ENCODE assay signal across 13 cellular contexts in the genomic region with DNA sequence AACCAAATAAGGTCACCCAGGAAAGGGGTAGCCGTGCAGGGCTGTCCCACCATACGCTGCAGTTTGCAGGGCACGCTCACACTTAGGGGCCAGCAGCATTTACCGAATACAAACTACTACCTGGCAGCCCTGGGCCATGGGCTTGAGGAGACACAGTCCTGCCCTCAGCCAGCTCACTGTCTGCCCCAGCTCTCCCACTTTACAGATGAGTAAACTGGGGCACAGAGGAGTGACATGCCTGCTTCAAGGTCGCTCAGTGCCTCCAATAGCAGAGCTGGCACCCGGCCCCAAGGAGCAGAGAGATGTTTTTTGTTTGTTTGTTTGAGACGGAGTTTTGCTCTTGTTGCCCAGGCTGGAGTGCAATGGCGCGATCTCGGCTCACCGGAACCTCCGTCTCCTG. TPM values are rescaled to one million over a fixed set of nuclear protein-coding genes. Genes with fewer than 3 reads are reported as not detected.
DNase-seq lines count a peak whose midpoint lies in the region; ATAC-seq and TF ChIP-seq lines count a peak whose summit lies in the region.
"Had no signal": no experiment of that assay in that cellular context is flagged by ENCODE, and none has a peak within 500 bp of the region (broad histone marks: within the 10 kb centered on the region; RNA-seq: fewer than 3 reads in every experiment).

No MANE protein-coding gene starts in this region.

- peak overlapping the region; percentile 38 for H3K4me3 Mint-ChIP-seq in CD4-positive, alpha-beta T cell
- H3K4me3 Mint-ChIP-seq: activated CD8-positive, alpha-beta T cell treated with anti-CD3 and anti-CD28 coated beads for 36 hours had no signal

- peaks cover 3% of the 10 kb centered on the region for H3K27me3 ChIP-seq in CD4-positive, alpha-beta T cell (ENCODE audit: control insufficient read depth, insufficient read depth, low read length)
- H3K27me3 ChIP-seq in layer of hippocampus (ENCODE audit: control insufficient read depth, insufficient read depth, low read length) (no peaks in the 10 kb centered on the region), stomach (no peaks in the 10 kb centered on the region)
- H3K27me3 ChIP-seq: MG63 had no signal

- intact Hi-C loops in CD4-positive, alpha-beta T cell (cut with DNase I, micrococcal nuclease), result no loop called here
- intact Hi-C loops in stomach (cut with DNase I; ENCODE audit: low total_unique reads), result no loop called here

- no peak overlapping the region for H3K27ac ChIP-seq in CD4-positive, alpha-beta T cell (ENCODE audit: low read depth, low read length)
- peak overlapping the region; percentile 29 for H3K27ac ChIP-seq in adipose tissue (ENCODE audit: low read depth, low read length)
- peak overlapping the region; percentile 27 for H3K27ac ChIP-seq in layer of hippocampus (ENCODE audit: low read depth, low read length)
- peak overlapping the region in 4 of 5 donors; percentile 58 to 93 (median 72) for H3K27ac ChIP-seq in stomach
- H3K27ac ChIP-seq: VCaP had no signal

- ATAC-seq in CD4-positive, alpha-beta T cell (ENCODE audit: poor library complexity), result no peak
- no peak for ATAC-seq in HG03175 (IDR thresholded peaks at IDR 0.05; ENCODE audit: unreplicated experiment)
- ATAC-seq: activated CD8-positive, alpha-beta T cell treated with anti-CD3 and anti-CD28 coated beads for 36 hours had no signal

- TF ChIP-seq EP300 in stomach (IDR thresholded peaks at IDR 0.05), result no peak

- no peaks in the 10 kb centered on the region for H3K27me3 Mint-ChIP-seq in CD4-positive, alpha-beta T cell
- H3K27me3 Mint-ChIP-seq: activated CD8-positive, alpha-beta T cell treated with anti-CD3 and anti-CD28 coated beads for 36 hours had no signal

- H3K27ac Mint-ChIP-seq in CD4-positive, alpha-beta T cell, result no peak overlapping the region
- H3K27ac Mint-ChIP-seq: activated CD8-positive, alpha-beta T cell treated with anti-CD3 and anti-CD28 coated beads for 36 hours had no signal

- WGBS in adipose tissue, 3 donors, result 86 to 94% (median 91%) methylated on average over 12 of the region's 12 CpGs
- 90 to 96% (median 94%) methylated on average over 10 to 12 of the region's 12 CpGs for WGBS in stomach, 5 donors

- CTCF ChIA-PET in CD4-positive, alpha-beta T cell (lab: Charles Lee), result interaction anchor here (0.7 to 1.2 kb wide), 2 partner anchors 10 to 220 kb away, joined by 3 to 4 read pairs; no protein-coding TSS in a partner anchor

- H3K36me3 ChIP-seq in stomach, result no peaks in the 10 kb centered on the region

- H3K9me3 ChIP-seq in CD4-positive, alpha-beta T cell (ENCODE audit: control insufficient read depth, low read length), result no peaks in the 10 kb centered on the region
- no peaks in the 10 kb centered on the region for H3K9me3 ChIP-seq in stomach
- H3K9me3 ChIP-seq: MG63 had no signal

- H3K4me1 Mint-ChIP-seq in CD4-positive, alpha-beta T cell (ENCODE audit: low read depth), result peaks cover 9% of the 10 kb centered on the region

- no peak for TF ChIP-seq CTCF in CD4-positive, alpha-beta T cell (IDR thresholded peaks at IDR 0.05)
- TF ChIP-seq CTCF in stomach (IDR thresholded peaks at IDR 0.05), result no peak

- H3K4me1 ChIP-seq in stomach, result peaks cover 15 to 38% (median 32%) of the 10 kb centered on the region in 4 donors

- POLR2A ChIA-PET in CD4-positive, alpha-beta T cell (lab: Charles Lee), result no interaction called here

- no peaks in the 10 kb centered on the region for H3K36me3 Mint-ChIP-seq in CD4-positive, alpha-beta T cell (ENCODE audit: low read depth)

- TF ChIP-seq POLR2A in stomach (IDR thresholded peaks at IDR 0.05), result no peak

- H3K4me3 ChIP-seq in stomach, result no peak overlapping the region
- H3K4me3 ChIP-seq: MG63 had no signal

- H3K9me3 Mint-ChIP-seq in CD4-positive, alpha-beta T cell, result no peaks in the 10 kb centered on the region
- H3K9me3 Mint-ChIP-seq: activated CD8-positive, alpha-beta T cell treated with anti-CD3 and anti-CD28 coated beads for 36 hours had no signal

- DNase-seq in CD4-positive, alpha-beta T cell, result no peak
- DNase-seq in stomach, result no peak
- DNase-seq in germinal center (ENCODE audit: low spot score), result no peak
- DNase-seq in activated gamma-delta T cell (lab: John Stamatoyannopoulos, UW), result no peak
- DNase-seq in epidermal melanocyte (ENCODE audit: insufficient read length, low spot score), result no peak
- DNase-seq: activated CD8-positive, alpha-beta T cell treated with anti-CD3 and anti-CD28 coated beads for 36 hours; NCI-H2029; NCI-H524 treated with DMSO at 0.1 percent for 48 hours had no signal

RNA-seq across cellular contexts. Expression of gene FADS3, which starts 2.8 kb away (rescaled TPM):
- 1 to 10 TPM; 6.9 TPM for total RNA-seq in CD4-positive, alpha-beta T cell
- polyA plus RNA-seq in adipose tissue (100 to 1,000 TPM in 1 of 3 donors, 10 to 100 TPM in 2; 32.5 to 267 (median 64.1) TPM), stomach (10 to 100 TPM in 1 of 3 donors, 1 to 10 TPM in 2; 7.5 to 23.3 (median 7.9) TPM)
- 100 to 1,000 TPM in 1 of 5 donors, 10 to 100 TPM in 3, 1 to 10 TPM in 1; 2.6 to 140 (median 22.8) TPM for total RNA-seq in stomach

RNA-seq across cellular contexts. Expression of gene RAB3IL1, which starts 28.8 kb away (rescaled TPM):
- not detected for total RNA-seq in CD4-positive, alpha-beta T cell
- polyA plus RNA-seq in adipose tissue (10 to 100 TPM in 2 of 3 donors, 1 to 10 TPM in 1; 4.0 to 44.5 (median 16.4) TPM), stomach (10 to 100 TPM in 2 of 3 donors, 1 to 10 TPM in 1; 5.3 to 13.3 (median 11.6) TPM)
- 10 to 100 TPM in 2 of 5 donors, 1 to 10 TPM in 1, under 1 TPM in 1, not detected in 1; 0.58 to 12.8 (median 7.1) TPM for total RNA-seq in stomach
- total RNA-seq: activated CD8-positive, alpha-beta T cell treated with anti-CD3 and anti-CD28 coated beads for 36 hours had no signal
